ENCODE assay signal across 18 cellular contexts in genomic region chr9:69697475-69697874, GRCh38. TPM values are rescaled to one million over a fixed set of nuclear protein-coding genes. Genes with fewer than 3 reads are reported as not detected.
DNase-seq lines count a peak whose midpoint lies in the region; ATAC-seq, FAIRE-seq and TF ChIP-seq lines count a peak whose summit lies in the region.
"Had no signal": no experiment of that assay in that cellular context is flagged by ENCODE, and none has a peak within 500 bp of the region (broad histone marks: within the 10 kb centered on the region; RNA-seq: fewer than 3 reads in every experiment).

No MANE protein-coding gene starts in this region.

- H3K27me3 ChIP-seq in right atrium auricular region (no peaks in the 10 kb centered on the region), SJCRH30 (no peaks in the 10 kb centered on the region)
- H3K27me3 ChIP-seq: BLaER1 had no signal

- FAIRE-seq in H54 (lab: Jason Lieb, UNC): peak; percentile 27
- no peak for FAIRE-seq in frontal cortex (lab: Jason Lieb, UNC)
- FAIRE-seq: GM12891 had no signal

- H3K36me3 ChIP-seq in right atrium auricular region: no peaks in the 10 kb centered on the region
- no peaks in the 10 kb centered on the region for H3K36me3 ChIP-seq in SJCRH30
- H3K36me3 ChIP-seq: BLaER1 had no signal

- H3K9me3 ChIP-seq in right atrium auricular region: peaks cover 8 to 41% of the 10 kb centered on the region in 2 donors
- peaks cover 6% of the 10 kb centered on the region for H3K9me3 ChIP-seq in SJCRH30 (replicated peaks)

- no peak for ATAC-seq in Right ventricle myocardium inferior
- ATAC-seq: CD8-positive, alpha-beta T cell had no signal

- no peak for TF ChIP-seq CTCF in right atrium auricular region (IDR thresholded peaks at IDR 0.05)

- peak; percentile 53 for DNase-seq in Right ventricle myocardium inferior (ENCODE audit: missing footprints)
- no peak for DNase-seq in right atrium auricular region (ENCODE audit: low spot score)
- no peak for DNase-seq in H54 (ENCODE audit: insufficient read length, low spot score)
- peak; percentile 19 to 39 for DNase-seq in SJCRH30
- no peak for DNase-seq in frontal cortex (ENCODE audit: low spot score in 2 of 2)
- no peak for DNase-seq in caudate nucleus (lab: John Stamatoyannopoulos, UW)
- DNase-seq: CD4-positive, CD25-positive, alpha-beta regulatory T cell; CD8-positive, alpha-beta T cell; DMS 273 treated with DMSO at 0.1 percent for 48 hours; DMS53; DMS79 treated with DMSO at 0.1 percent for 48 hours; GF-D8; GOT3; H7; HCEC 1CT had no signal

- no peaks in the 10 kb centered on the region for H3K4me1 ChIP-seq in right atrium auricular region
- H3K4me1 ChIP-seq in SJCRH30: no peaks in the 10 kb centered on the region

- intact Hi-C loops in Right ventricle myocardium inferior (cut with DNase I): no loop called here

- H3K4me3 ChIP-seq in right atrium auricular region (no peak overlapping the region), SJCRH30 (no peak overlapping the region)
- H3K4me3 ChIP-seq: BLaER1 had no signal

- no peak for TF ChIP-seq POLR2A in H54 (IDR thresholded peaks at IDR 0.05; ENCODE audit: low read depth, low read length)

- H3K27ac ChIP-seq in right atrium auricular region (no peak overlapping the region), SJCRH30 (no peak overlapping the region), caudate nucleus (ENCODE audit: low read depth, low read length) (no peak overlapping the region)
- H3K27ac ChIP-seq: BLaER1, C4-2B had no signal

RNA-seq across cellular contexts. Expression of gene APBA1, which starts 25.3 kb away (rescaled TPM):
- total RNA-seq in Right ventricle myocardium inferior (2.8 TPM), right atrium auricular region (10 to 100 TPM in 1 of 2 donors, 1 to 10 TPM in 1; 5.6 to 12.1 TPM), frontal cortex (24.9 TPM)
- total RNA-seq in SJCRH30 (2014; rRNA removed; shearing (Covaris generic)): 0.35 and 0.53 TPM in 2 replicates

Comparison
In these comparisons a context has a peak if more than half of its experiments do, and no peak if none do; other contexts are left out.
1. DNase-seq: peak in Right ventricle myocardium inferior (single experiment) and SJCRH30 (2 of 2); none in right atrium auricular region (single experiment), H54 (single experiment), frontal cortex (0 of 2) and caudate nucleus (0 of 61).